ENCODE assay signal across 18 cellular contexts in the genomic region with DNA sequence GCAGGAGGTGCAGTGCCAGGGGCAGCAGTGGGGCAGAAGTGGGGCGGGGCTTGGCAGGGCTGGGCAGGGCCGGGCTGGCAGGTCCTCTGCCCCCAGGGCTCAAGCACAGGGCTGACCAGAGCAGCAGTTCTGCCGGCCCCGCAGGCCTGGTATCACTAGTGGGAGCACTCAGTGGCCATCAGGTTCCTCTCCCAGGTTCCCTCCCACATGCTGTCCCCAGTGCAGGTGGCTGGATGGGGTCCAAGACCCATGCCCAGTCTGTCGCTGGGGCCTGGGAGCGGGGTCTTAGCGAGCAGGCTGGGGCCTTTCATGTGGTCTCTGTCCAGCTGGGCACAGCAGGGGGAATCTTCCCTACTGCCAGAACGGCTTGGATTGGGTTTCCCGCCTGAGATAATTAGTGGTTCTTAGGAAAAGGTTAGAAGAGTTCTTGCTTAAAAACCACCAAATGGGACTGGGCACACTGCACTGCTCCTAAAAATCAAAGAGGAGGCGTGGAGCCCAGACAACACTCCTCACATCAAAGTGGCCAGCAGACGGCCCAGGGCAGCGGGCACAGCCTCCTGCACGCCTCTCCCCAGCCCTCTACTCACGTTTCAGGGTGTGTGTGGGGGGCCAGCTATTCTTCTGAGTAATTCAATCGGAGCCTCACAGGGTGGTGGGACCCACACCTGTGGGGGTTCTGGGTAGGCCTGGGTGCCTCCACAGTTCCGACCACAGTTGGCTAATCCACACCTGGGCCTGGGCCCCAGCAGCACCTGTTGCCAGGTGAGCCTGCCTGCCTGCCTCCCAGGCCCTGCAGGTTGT. TPM values are rescaled to one million over a fixed set of nuclear protein-coding genes. Genes with fewer than 3 reads are reported as not detected.
DNase-seq lines count a peak whose midpoint lies in the region; TF ChIP-seq lines count a peak whose summit lies in the region.
"Had no signal": no experiment of that assay in that cellular context is flagged by ENCODE, and none has a peak within 500 bp of the region (broad histone marks: within the 10 kb centered on the region; RNA-seq: fewer than 3 reads in every experiment).

No MANE protein-coding gene starts in this region.

- H3K36me3 Mint-ChIP-seq in endodermal cell (ENCODE audit: low read depth): peaks cover 30% of the 10 kb centered on the region
- peaks cover 8% of the 10 kb centered on the region for H3K36me3 Mint-ChIP-seq in progenitor cell of endocrine pancreas (ENCODE audit: insufficient read depth)

- DNase-seq in NCI-H524 (lab: John Stamatoyannopoulos, UW) (peak; percentile 48 to 55), NCI-H524 treated with DMSO at 0.1 percent for 48 hours (lab: John Stamatoyannopoulos, UW) (no peak), NCI-H146 (lab: John Stamatoyannopoulos, UW) (peak; percentile 50), endodermal cell (no peak), posterior vena cava (ENCODE audit: low spot score) (peak; percentile 77), progenitor cell of endocrine pancreas (ENCODE audit: low spot score, unreplicated experiment) (no peak), globus pallidus (ENCODE audit: low spot score) (no peak), cerebellar cortex (ENCODE audit: low spot score) (no peak)
- DNase-seq: activated CD8-positive, alpha-beta memory T cell treated with anti-CD3 and anti-CD28 coated beads for 24 hours; activated naive CD8-positive, alpha-beta T cell treated with anti-CD3 and anti-CD28 coated beads, Interleukin-2, amount 10 ng/mL, durations not matched to agents 7 days and 5 days; DMS79 treated with DMSO at 0.1 percent for 48 hours; glutamatergic neuron; NCI-H2081 had no signal

- H3K27me3 ChIP-seq in endodermal cell (ENCODE audit: control insufficient read depth, insufficient read depth, low read length, poor library complexity, severe bottlenecking): no peaks in the 10 kb centered on the region
- H3K27me3 ChIP-seq: vagina had no signal

- TF ChIP-seq CTCF in endodermal cell (conservative IDR thresholded peaks at IDR 0.05) (no peak), progenitor cell of endocrine pancreas (IDR thresholded peaks at IDR 0.05; ENCODE audit: unreplicated experiment) (no peak)

- peaks cover 4% of the 10 kb centered on the region for H3K9me3 Mint-ChIP-seq in endodermal cell
- H3K9me3 Mint-ChIP-seq in progenitor cell of endocrine pancreas (ENCODE audit: low read depth): no peaks in the 10 kb centered on the region
- H3K9me3 Mint-ChIP-seq: activated naive CD8-positive, alpha-beta T cell treated with anti-CD3 and anti-CD28 coated beads, Interleukin-2, amount 10 ng/mL, durations not matched to agents 7 days and 5 days; neural crest cell had no signal

- H3K27me3 Mint-ChIP-seq in endodermal cell (ENCODE audit: insufficient read depth) (no peaks in the 10 kb centered on the region), progenitor cell of endocrine pancreas (no peaks in the 10 kb centered on the region)
- H3K27me3 Mint-ChIP-seq: activated naive CD8-positive, alpha-beta T cell treated with anti-CD3 and anti-CD28 coated beads, Interleukin-2, amount 10 ng/mL, durations not matched to agents 7 days and 5 days had no signal

- 50 to 76% methylated on average over 2 to 16 of the region's 16 CpGs for WGBS in endodermal cell (ENCODE audit: insufficient coverage in 1 of 2, insufficient read length in 1 of 2), 2 experiments

- H3K27ac ChIP-seq in endodermal cell (ENCODE audit: low read depth, low read length): no peak overlapping the region
- H3K27ac ChIP-seq: A549, vagina, VCaP had no signal

- H3K4me1 ChIP-seq in endodermal cell (ENCODE audit: control insufficient read depth, insufficient read depth, low read length): no peaks in the 10 kb centered on the region

- H3K9me3 ChIP-seq in endodermal cell (ENCODE audit: control insufficient read depth, low read length): peaks cover 5% of the 10 kb centered on the region
- H3K9me3 ChIP-seq: vagina had no signal

- no peak overlapping the region for H3K4me3 ChIP-seq in endodermal cell (ENCODE audit: low read length)
- H3K4me3 ChIP-seq: A549, vagina had no signal

- H3K36me3 ChIP-seq in endodermal cell (ENCODE audit: control insufficient read depth, insufficient read depth, low read length): peaks cover 27% of the 10 kb centered on the region

- H3K4me1 Mint-ChIP-seq in endodermal cell (peaks cover 4% of the 10 kb centered on the region), progenitor cell of endocrine pancreas (ENCODE audit: low read depth) (no peaks in the 10 kb centered on the region)

- no peak overlapping the region for H3K9ac ChIP-seq in endodermal cell (ENCODE audit: extremely low read depth, low read length, poor library complexity, severe bottlenecking)

- peak overlapping the region; percentile 44 for H3K27ac Mint-ChIP-seq in endodermal cell
- no peak overlapping the region for H3K27ac Mint-ChIP-seq in progenitor cell of endocrine pancreas
- H3K27ac Mint-ChIP-seq: activated naive CD8-positive, alpha-beta T cell treated with anti-CD3 and anti-CD28 coated beads, Interleukin-2, amount 10 ng/mL, durations not matched to agents 7 days and 5 days had no signal

- no peak overlapping the region for H3K4me3 Mint-ChIP-seq in endodermal cell
- H3K4me3 Mint-ChIP-seq in progenitor cell of endocrine pancreas (ENCODE audit: low read depth): no peak overlapping the region
- H3K4me3 Mint-ChIP-seq: activated naive CD8-positive, alpha-beta T cell treated with anti-CD3 and anti-CD28 coated beads, Interleukin-2, amount 10 ng/mL, durations not matched to agents 7 days and 5 days; CD14-positive monocyte had no signal

- intact Hi-C loops in posterior vena cava (cut with DNase I): no loop called here

RNA-seq across cellular contexts. Expression of a gene that starts 45.6 kb away (rescaled TPM):
- 10 to 100 TPM; 20.7 to 27.9 TPM for total RNA-seq in endodermal cell
- polyA plus RNA-seq in endodermal cell (2013, experiment 1 of 2): 9.3 TPM
- polyA plus RNA-seq in endodermal cell (2013, experiment 2 of 2): 8.0 TPM
- 10 to 100 TPM; 24.8 to 25.4 TPM for total RNA-seq in posterior vena cava
- total RNA-seq in progenitor cell of endocrine pancreas: 19.7 and 20.9 TPM in 2 replicates

Comparison
In these comparisons a context has a peak if more than half of its experiments do, and no peak if none do; other contexts are left out.
1. DNase-seq: peak in NCI-H524 (2 of 2), NCI-H146 (single experiment) and posterior vena cava (single experiment); none in NCI-H524 treated with DMSO at 0.1 percent for 48 hours (single experiment), endodermal cell (single experiment), progenitor cell of endocrine pancreas (single experiment), globus pallidus (single experiment) and cerebellar cortex (single experiment).